8 cellular contexts compared by ENCODE assay signal in genomic region chr1:244325056-244325764, GRCh38.
DNase-seq lines count a peak whose midpoint lies in the region; ATAC-seq and TF ChIP-seq lines count a peak whose summit lies in the region.
"Had no signal": no experiment of that assay in that cellular context is flagged by ENCODE, and none has a peak within 500 bp of the region (broad histone marks: within the 10 kb centered on the region; RNA-seq: fewer than 3 reads in every experiment).

No MANE protein-coding gene starts in this region.

- no peaks in the 10 kb centered on the region for H4K20me1 ChIP-seq in OCI-LY7 (ENCODE audit: insufficient read depth, low read length)

- intact Hi-C loops in OCI-LY7 (cut with micrococcal nuclease; ENCODE audit: unreplicated experiment), result no loop called here

- H3K4me1 ChIP-seq in OCI-LY7 (ENCODE audit: insufficient read depth, low read length, poor library complexity, severe bottlenecking), result no peaks in the 10 kb centered on the region

- no peaks in the 10 kb centered on the region for H3K9me2 ChIP-seq in OCI-LY7 (ENCODE audit: insufficient read depth, low read length)

- H3K4me3 ChIP-seq in OCI-LY7 (ENCODE audit: low read depth, low read length, poor library complexity, severe bottlenecking), result no peak overlapping the region

- POLR2A ChIA-PET in OCI-LY7 (lab: Charles Lee), result no interaction called here

- CTCF ChIA-PET in OCI-LY7 (lab: Charles Lee; ENCODE audit: unreplicated experiment), result no interaction called here

- no peaks in the 10 kb centered on the region for H3K36me3 ChIP-seq in OCI-LY7 (ENCODE audit: insufficient read depth, low read length)
- H3K36me3 ChIP-seq: heart right ventricle had no signal

- TF ChIP-seq CTCF in OCI-LY7 (conservative IDR thresholded peaks at IDR 0.05; ENCODE audit: low read length), result no peak

- peak; percentile 44 for TF ChIP-seq POLR2A in GM18951 (IDR thresholded peaks at IDR 0.05; ENCODE audit: extremely low read depth, insufficient read depth, insufficient read length)

- BruUV-seq in OCI-LY7 (replicated peaks; lab: Mats Ljungman, UMichigan), result no TSS peak

- H3K79me2 ChIP-seq in OCI-LY7 (ENCODE audit: insufficient read depth, low read depth, low read length), result no peaks in the 10 kb centered on the region

- no peaks in the 10 kb centered on the region for H3K9me3 ChIP-seq in OCI-LY7 (ENCODE audit: low read length)

- H3K4me2 ChIP-seq in OCI-LY7 (ENCODE audit: low read length), result no peak overlapping the region

- ATAC-seq in HG02678 (IDR thresholded peaks at IDR 0.05; ENCODE audit: unreplicated experiment), result peak; percentile 82

- H3K27ac ChIP-seq in OCI-LY7 (ENCODE audit: low read depth, low read length, poor library complexity, severe bottlenecking), result no peak overlapping the region

- H2AFZ ChIP-seq in OCI-LY7 (ENCODE audit: low read length), result peak overlapping the region; percentile 41; the same call in 1 of the 2 replicates

- in situ Hi-C loops in GM18951 (cut with MboI; ENCODE audit: low sequenced_read_pairs, unreplicated experiment), result no loop called here

- peak; percentile 14 for DNase-seq in OCI-LY7 (ENCODE audit: low spot score)
- peak; percentile 78 for DNase-seq in iris pigment epithelial cell (ENCODE audit: low read depth)
- DNase-seq in HuH-7.5 (ENCODE audit: low spot score), result no peak
- no peak for DNase-seq in activated CD4-positive, CD25-positive, alpha-beta regulatory T cell (lab: John Stamatoyannopoulos, UW)
- no peak for DNase-seq in GM19238 (ENCODE audit: insufficient read length, low spot score)
- DNase-seq: heart right ventricle had no signal

Comparison
In these comparisons a context has a peak if more than half of its experiments do, and no peak if none do; other contexts are left out.
1. DNase-seq: peak in OCI-LY7 (single experiment) and iris pigment epithelial cell (single experiment); none in HuH-7.5 (single experiment), activated CD4-positive, CD25-positive, alpha-beta regulatory T cell (0 of 4) and GM19238 (single experiment).